In the genomic region with DNA sequence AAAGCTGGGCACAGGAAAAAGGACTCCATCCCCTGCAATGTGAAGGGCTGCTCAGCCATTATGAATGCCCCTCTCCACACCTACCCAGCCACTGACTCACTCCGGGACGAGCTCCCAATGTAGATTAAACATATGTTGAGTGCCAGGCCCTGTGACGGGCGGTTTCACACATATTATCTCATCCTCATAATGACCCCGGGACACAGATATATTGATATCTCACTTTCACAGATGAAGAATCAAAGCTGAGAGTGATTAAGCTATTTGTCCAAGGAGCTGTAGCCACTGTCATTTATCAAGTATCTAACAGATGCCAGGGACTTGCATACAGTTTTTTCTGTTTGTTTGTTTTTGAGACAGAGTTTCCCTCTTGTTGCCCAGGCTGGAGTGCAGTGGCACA, we compare ENCODE assay signal across 1 cellular context.
TF ChIP-seq lines count a peak whose summit lies in the region.

No MANE protein-coding gene starts in this region.

TF ChIP-seq in GM12878, 131 proteins besides CTCF, POLR2A, EP300 and RAD21 (continued from another document):
- TF ChIP-seq DPF2 (IDR thresholded peaks at IDR 0.05) (0 out of 2 replicates have a peak, but pooled peaks have one; percentile 33), SRF (IDR thresholded peaks at IDR 0.05; ENCODE audit: low read depth in 2 of 2, low read length in 2 of 2) (no peak), BHLHE40 (IDR thresholded peaks at IDR 0.05; ENCODE audit: borderline replicate concordance in 1 of 2, low read depth in 2 of 2, low read length in 1 of 2) (no peak), BACH1 (IDR thresholded peaks at IDR 0.05; ENCODE audit: borderline replicate concordance) (no peak)
- TF ChIP-seq, protein P1, sequence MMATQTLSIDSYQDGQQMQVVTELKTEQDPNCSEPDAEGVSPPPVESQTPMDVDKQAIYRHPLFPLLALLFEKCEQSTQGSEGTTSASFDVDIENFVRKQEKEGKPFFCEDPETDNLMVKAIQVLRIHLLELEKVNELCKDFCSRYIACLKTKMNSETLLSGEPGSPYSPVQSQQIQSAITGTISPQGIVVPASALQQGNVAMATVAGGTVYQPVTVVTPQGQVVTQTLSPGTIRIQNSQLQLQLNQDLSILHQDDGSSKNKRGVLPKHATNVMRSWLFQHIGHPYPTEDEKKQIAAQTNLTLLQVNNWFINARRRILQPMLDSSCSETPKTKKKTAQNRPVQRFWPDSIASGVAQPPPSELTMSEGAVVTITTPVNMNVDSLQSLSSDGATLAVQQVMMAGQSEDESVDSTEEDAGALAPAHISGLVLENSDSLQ (IDR thresholded peaks at IDR 0.05) = peak; percentile 21; the same call in 1 of the 2 replicates
